13 cellular contexts compared by ENCODE assay signal in genomic region chr1:35222322-35223108, GRCh38. TPM values are rescaled to one million over a fixed set of nuclear protein-coding genes. Genes with fewer than 3 reads are reported as not detected.
DNase-seq lines count a peak whose midpoint lies in the region; ATAC-seq and TF ChIP-seq lines count a peak whose summit lies in the region.
"Had no signal": no experiment of that assay in that cellular context is flagged by ENCODE, and none has a peak within 500 bp of the region (broad histone marks: within the 10 kb centered on the region; RNA-seq: fewer than 3 reads in every experiment).

No MANE protein-coding gene starts in this region.

- H3K4me1 Mint-ChIP-seq in stimulated activated memory B cell treated with anti-CD40 and anti-IgM and Interleukin-4, amounts not matched to agents 10 μg/mL and 1 μg/mL and 100 μg/mL, for 72 hours: peaks cover 7% of the 10 kb centered on the region
- no peaks in the 10 kb centered on the region for H3K4me1 Mint-ChIP-seq in natural killer cell treated with Interleukin-12 subunit alpha and Interleukin-12 subunit beta and Interleukin-15 and Interleukin-18, amount 100 ng/mL, for 72 hours (ENCODE audit: low read depth in 2 of 2)
- H3K4me1 Mint-ChIP-seq: central memory CD8-positive, alpha-beta T cell had no signal

- intact Hi-C loops in breast epithelium (cut with DNase I; ENCODE audit: low total_unique reads): no loop called here

- no peak for ATAC-seq in stimulated activated memory B cell treated with anti-CD40 and anti-IgM and Interleukin-4, amounts not matched to agents 10 μg/mL and 1 μg/mL and 100 μg/mL, for 72 hours
- ATAC-seq in HG02763 (IDR thresholded peaks at IDR 0.05; ENCODE audit: unreplicated experiment): no peak
- no peak for ATAC-seq in natural killer cell treated with Interleukin-12 subunit alpha and Interleukin-12 subunit beta and Interleukin-15 and Interleukin-18, amount 100 ng/mL, for 72 hours

- no peaks in the 10 kb centered on the region for H3K9me3 Mint-ChIP-seq in stimulated activated memory B cell treated with anti-CD40 and anti-IgM and Interleukin-4, amounts not matched to agents 10 μg/mL and 1 μg/mL and 100 μg/mL, for 72 hours
- H3K9me3 Mint-ChIP-seq in natural killer cell treated with Interleukin-12 subunit alpha and Interleukin-12 subunit beta and Interleukin-15 and Interleukin-18, amount 100 ng/mL, for 72 hours: no peaks in the 10 kb centered on the region
- H3K9me3 Mint-ChIP-seq: central memory CD8-positive, alpha-beta T cell had no signal

- no peak overlapping the region for H2AK5ac ChIP-seq in mesendoderm (ENCODE audit: low read length)

- H3K4me3 ChIP-seq in AG04449 (ENCODE audit: low read depth, low read length) (no peak overlapping the region), HUES48 (ENCODE audit: low read depth, low read length) (no peak overlapping the region), mesendoderm (ENCODE audit: low read length) (no peak overlapping the region), breast epithelium (no peak overlapping the region)
- H3K4me3 ChIP-seq: BLaER1 had no signal

- peaks cover 24% of the 10 kb centered on the region for H3K4me1 ChIP-seq in HUES48 (ENCODE audit: control insufficient read depth, insufficient read depth, low read length)
- no peaks in the 10 kb centered on the region for H3K4me1 ChIP-seq in mesendoderm (ENCODE audit: control insufficient read depth, low read depth, low read length)
- no peaks in the 10 kb centered on the region for H3K4me1 ChIP-seq in breast epithelium
- H3K4me1 ChIP-seq: BLaER1 had no signal

- 100% methylated on average over 1 of the region's 6 CpGs for WGBS in mesendoderm (ENCODE audit: extremely low coverage, insufficient coverage, low lambda C conversion rate)

- TF ChIP-seq POLR2A in breast epithelium (IDR thresholded peaks at IDR 0.05): no peak

- H3K9me3 ChIP-seq in HUES48 (ENCODE audit: control insufficient read depth, insufficient read depth, low read length) (no peaks in the 10 kb centered on the region), breast epithelium (no peaks in the 10 kb centered on the region)

- H3K27ac Mint-ChIP-seq in stimulated activated memory B cell treated with anti-CD40 and anti-IgM and Interleukin-4, amounts not matched to agents 10 μg/mL and 1 μg/mL and 100 μg/mL, for 72 hours: no peak overlapping the region
- no peak overlapping the region for H3K27ac Mint-ChIP-seq in natural killer cell treated with Interleukin-12 subunit alpha and Interleukin-12 subunit beta and Interleukin-15 and Interleukin-18, amount 100 ng/mL, for 72 hours

- no peak overlapping the region for H4K5ac ChIP-seq in mesendoderm (ENCODE audit: low read length)

- no peaks in the 10 kb centered on the region for H3K27me3 Mint-ChIP-seq in stimulated activated memory B cell treated with anti-CD40 and anti-IgM and Interleukin-4, amounts not matched to agents 10 μg/mL and 1 μg/mL and 100 μg/mL, for 72 hours
- peaks cover 5 to 8% of the 10 kb centered on the region in 2 donors for H3K27me3 Mint-ChIP-seq in natural killer cell treated with Interleukin-12 subunit alpha and Interleukin-12 subunit beta and Interleukin-15 and Interleukin-18, amount 100 ng/mL, for 72 hours

- H3K18ac ChIP-seq in mesendoderm (ENCODE audit: low read length): peak overlapping the region; percentile 39

- H3K36me3 Mint-ChIP-seq in stimulated activated memory B cell treated with anti-CD40 and anti-IgM and Interleukin-4, amounts not matched to agents 10 μg/mL and 1 μg/mL and 100 μg/mL, for 72 hours: no peaks in the 10 kb centered on the region
- no peaks in the 10 kb centered on the region for H3K36me3 Mint-ChIP-seq in natural killer cell treated with Interleukin-12 subunit alpha and Interleukin-12 subunit beta and Interleukin-15 and Interleukin-18, amount 100 ng/mL, for 72 hours

- no peak overlapping the region for H2BK5ac ChIP-seq in mesendoderm (ENCODE audit: low read length)

- H3K36me3 ChIP-seq in HUES48 (ENCODE audit: control insufficient read depth, insufficient read depth, low read length) (no peaks in the 10 kb centered on the region), mesendoderm (ENCODE audit: control insufficient read depth, insufficient read depth, low read length) (no peaks in the 10 kb centered on the region), breast epithelium (no peaks in the 10 kb centered on the region)
- H3K36me3 ChIP-seq: BLaER1 had no signal

- peak overlapping the region; percentile 28 for H4K8ac ChIP-seq in mesendoderm (ENCODE audit: low read depth, low read length)

- TF ChIP-seq CTCF in AG04449 (IDR thresholded peaks at IDR 0.05; ENCODE audit: insufficient read depth, low read length, missing control alignments): no peak
- TF ChIP-seq CTCF in breast epithelium (IDR thresholded peaks at IDR 0.05): no peak

- H3K79me2 ChIP-seq in mesendoderm (ENCODE audit: control insufficient read depth, insufficient read depth, low read length): no peaks in the 10 kb centered on the region

- H3K56ac ChIP-seq in mesendoderm (ENCODE audit: low read length): no peak overlapping the region

- peak overlapping the region; percentile 32 for H3K27ac ChIP-seq in HUES48 (ENCODE audit: low read depth, low read length)
- no peak overlapping the region for H3K27ac ChIP-seq in mesendoderm (ENCODE audit: low read depth, low read length)
- H3K27ac ChIP-seq in breast epithelium: peak overlapping the region in 1 of 2 donors; percentile 32
- H3K27ac ChIP-seq: BLaER1 had no signal

- DNase-seq in AG04449 (ENCODE audit: low read depth, low spot score): peak; percentile 65
- peak; percentile 86 for DNase-seq in dedifferentiated amniotic fluid mesenchymal stem cell (ENCODE audit: extremely low spot score)
- no peak for DNase-seq in mesendoderm
- DNase-seq in breast epithelium (ENCODE audit: low spot score in 2 of 2): no peak
- no peak for DNase-seq in natural killer cell treated with Interleukin-12 subunit alpha and Interleukin-12 subunit beta and Interleukin-15 and Interleukin-18, amount 100 ng/mL, for 72 hours (ENCODE audit: low spot score)
- DNase-seq: activated CD4-positive, CD25-positive, alpha-beta regulatory T cell treated with anti-CD3 and anti-CD28 coated beads, Interleukin-2, amount 50 U/mL, for 72 hours; DND-41; NCI-H2029 had no signal

- H2BK120ac ChIP-seq in mesendoderm (ENCODE audit: low read depth, low read length): no peak overlapping the region

- H3K23ac ChIP-seq in mesendoderm (ENCODE audit: low read length): no peak overlapping the region

- H3K4me2 ChIP-seq in mesendoderm (ENCODE audit: low read length): no peak overlapping the region
- H3K4me2 ChIP-seq: BLaER1 had no signal

- H3K4ac ChIP-seq in mesendoderm (ENCODE audit: low read depth, low read length): no peak overlapping the region

- H3K9ac ChIP-seq in HUES48 (ENCODE audit: low read depth, low read length): no peak overlapping the region
- H3K9ac ChIP-seq in mesendoderm (ENCODE audit: low read length): no peak overlapping the region
- H3K9ac ChIP-seq: BLaER1 had no signal

- H3K79me1 ChIP-seq in mesendoderm (ENCODE audit: low read length): no peaks in the 10 kb centered on the region

- POLR2A ChIA-PET in AG04449 (lab: Yijun Ruan, JAX): interaction anchor here (1.2 to 1.5 kb wide), 2 partner anchors 30 to 45 kb away, joined by 4 read pairs; partner anchors contain the start of gene SFPQ

- CTCF ChIA-PET in AG04449 (lab: Yijun Ruan, JAX): interaction anchor here (1.1 to 3.0 kb wide), 5 partner anchors 9 to 362 kb away, joined by 3 to 12 read pairs (median 5); no protein-coding TSS in a partner anchor

- no peak overlapping the region for H2BK15ac ChIP-seq in mesendoderm (replicated peaks; ENCODE audit: low read depth)

- H3K4me3 Mint-ChIP-seq in stimulated activated memory B cell treated with anti-CD40 and anti-IgM and Interleukin-4, amounts not matched to agents 10 μg/mL and 1 μg/mL and 100 μg/mL, for 72 hours: no peak overlapping the region
- H3K4me3 Mint-ChIP-seq in natural killer cell treated with Interleukin-12 subunit alpha and Interleukin-12 subunit beta and Interleukin-15 and Interleukin-18, amount 100 ng/mL, for 72 hours: no peak overlapping the region
- H3K4me3 Mint-ChIP-seq: central memory CD8-positive, alpha-beta T cell had no signal

- H3K27me3 ChIP-seq in HUES48 (ENCODE audit: control insufficient read depth, insufficient read depth, low read length) (no peaks in the 10 kb centered on the region), mesendoderm (ENCODE audit: insufficient read depth, low read length, poor library complexity) (no peaks in the 10 kb centered on the region), breast epithelium (no peaks in the 10 kb centered on the region)
- H3K27me3 ChIP-seq: BLaER1 had no signal

RNA-seq across cellular contexts. Expression of gene SFPQ, which starts 29.6 kb away (rescaled TPM):
- polyA plus RNA-seq in mesendoderm (2013, experiment 1 of 2): 424 TPM
- polyA plus RNA-seq in mesendoderm (2013, experiment 2 of 2): 420 TPM
- total RNA-seq in breast epithelium: 100 to 1,000 TPM; 249 to 314 (median 269) TPM
- total RNA-seq in natural killer cell treated with Interleukin-12 subunit alpha and Interleukin-12 subunit beta and Interleukin-15 and Interleukin-18, amount 100 ng/mL, for 72 hours: 100 to 1,000 TPM; 334 to 364 TPM

RNA-seq across cellular contexts. Expression of gene ZMYM4, which starts 46.0 kb away (rescaled TPM):
- polyA plus RNA-seq in mesendoderm (2013, experiment 1 of 2): 37.2 TPM
- 38.8 TPM for polyA plus RNA-seq in mesendoderm (2013, experiment 2 of 2)
- 10 to 100 TPM; 47.2 to 71.1 (median 47.8) TPM for total RNA-seq in breast epithelium
- total RNA-seq in natural killer cell treated with Interleukin-12 subunit alpha and Interleukin-12 subunit beta and Interleukin-15 and Interleukin-18, amount 100 ng/mL, for 72 hours: 10 to 100 TPM; 36.8 to 41.5 TPM

Comparison
In these comparisons a context has a peak if more than half of its experiments do, and no peak if none do; other contexts are left out.
1. DNase-seq: peak in AG04449 (single experiment) and dedifferentiated amniotic fluid mesenchymal stem cell (single experiment); none in mesendoderm (single experiment), breast epithelium (0 of 2) and natural killer cell treated with Interleukin-12 subunit alpha and Interleukin-12 subunit beta and Interleukin-15 and Interleukin-18, amount 100 ng/mL, for 72 hours (single experiment).